In the genomic region with DNA sequence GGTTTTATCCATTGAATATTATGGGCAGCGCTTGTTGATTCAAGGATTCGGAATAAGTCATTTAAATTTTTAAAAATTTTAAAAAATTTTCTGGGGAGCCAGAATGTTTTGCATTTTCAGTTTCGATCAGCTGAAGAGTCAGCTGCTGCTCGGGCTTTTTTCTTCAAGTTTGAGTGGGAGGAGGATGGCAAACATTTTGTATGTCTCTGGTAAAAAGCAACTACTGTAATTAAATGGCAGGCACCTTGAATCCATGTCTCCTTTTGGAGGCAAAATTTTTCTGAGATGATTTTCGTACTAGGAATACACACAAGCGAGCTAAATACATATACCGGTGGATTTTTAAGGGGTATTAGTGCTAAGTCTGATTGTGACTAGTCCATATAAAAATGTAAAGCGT, we compare ENCODE assay signal across 1 cellular context.
TF ChIP-seq lines count a peak whose summit lies in the region.

No MANE protein-coding gene starts in this region.

TF ChIP-seq in H1, 55 proteins besides CTCF, POLR2A, EP300 and RAD21 (continued from another document):
- TF ChIP-seq NANOG (IDR thresholded peaks at IDR 0.05; ENCODE audit: insufficient read depth, low read depth, low read length, poor library complexity, severe bottlenecking) (no peak), CHD1 (IDR thresholded peaks at IDR 0.05; ENCODE audit: low read depth, low read length) (no peak), BACH1 (IDR thresholded peaks at IDR 0.05; ENCODE audit: low read length) (no peak), TBP (IDR thresholded peaks at IDR 0.05; ENCODE audit: low read depth, low read length) (no peak), MAFK (IDR thresholded peaks at IDR 0.05; ENCODE audit: low read depth, low read length) (no peak), KDM1A (IDR thresholded peaks at IDR 0.05; ENCODE audit: borderline replicate concordance, low read length) (no peak), SP1 (IDR thresholded peaks at IDR 0.05; ENCODE audit: low read depth, low read length) (no peak), FOSL1 (IDR thresholded peaks at IDR 0.05; ENCODE audit: insufficient read depth, low read depth, low read length) (no peak), KDM4A (IDR thresholded peaks at IDR 0.05; ENCODE audit: low read depth, low read length, severe bottlenecking) (no peak), TCF12 (IDR thresholded peaks at IDR 0.05; ENCODE audit: low read depth, low read length) (no peak), CEBPB (IDR thresholded peaks at IDR 0.05; ENCODE audit: low read depth, low read length) (no peak)
- TF ChIP-seq, protein P1, sequence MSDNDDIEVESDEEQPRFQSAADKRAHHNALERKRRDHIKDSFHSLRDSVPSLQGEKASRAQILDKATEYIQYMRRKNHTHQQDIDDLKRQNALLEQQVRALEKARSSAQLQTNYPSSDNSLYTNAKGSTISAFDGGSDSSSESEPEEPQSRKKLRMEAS (IDR thresholded peaks at IDR 0.05) = no peak
- TF ChIP-seq, protein P2, sequence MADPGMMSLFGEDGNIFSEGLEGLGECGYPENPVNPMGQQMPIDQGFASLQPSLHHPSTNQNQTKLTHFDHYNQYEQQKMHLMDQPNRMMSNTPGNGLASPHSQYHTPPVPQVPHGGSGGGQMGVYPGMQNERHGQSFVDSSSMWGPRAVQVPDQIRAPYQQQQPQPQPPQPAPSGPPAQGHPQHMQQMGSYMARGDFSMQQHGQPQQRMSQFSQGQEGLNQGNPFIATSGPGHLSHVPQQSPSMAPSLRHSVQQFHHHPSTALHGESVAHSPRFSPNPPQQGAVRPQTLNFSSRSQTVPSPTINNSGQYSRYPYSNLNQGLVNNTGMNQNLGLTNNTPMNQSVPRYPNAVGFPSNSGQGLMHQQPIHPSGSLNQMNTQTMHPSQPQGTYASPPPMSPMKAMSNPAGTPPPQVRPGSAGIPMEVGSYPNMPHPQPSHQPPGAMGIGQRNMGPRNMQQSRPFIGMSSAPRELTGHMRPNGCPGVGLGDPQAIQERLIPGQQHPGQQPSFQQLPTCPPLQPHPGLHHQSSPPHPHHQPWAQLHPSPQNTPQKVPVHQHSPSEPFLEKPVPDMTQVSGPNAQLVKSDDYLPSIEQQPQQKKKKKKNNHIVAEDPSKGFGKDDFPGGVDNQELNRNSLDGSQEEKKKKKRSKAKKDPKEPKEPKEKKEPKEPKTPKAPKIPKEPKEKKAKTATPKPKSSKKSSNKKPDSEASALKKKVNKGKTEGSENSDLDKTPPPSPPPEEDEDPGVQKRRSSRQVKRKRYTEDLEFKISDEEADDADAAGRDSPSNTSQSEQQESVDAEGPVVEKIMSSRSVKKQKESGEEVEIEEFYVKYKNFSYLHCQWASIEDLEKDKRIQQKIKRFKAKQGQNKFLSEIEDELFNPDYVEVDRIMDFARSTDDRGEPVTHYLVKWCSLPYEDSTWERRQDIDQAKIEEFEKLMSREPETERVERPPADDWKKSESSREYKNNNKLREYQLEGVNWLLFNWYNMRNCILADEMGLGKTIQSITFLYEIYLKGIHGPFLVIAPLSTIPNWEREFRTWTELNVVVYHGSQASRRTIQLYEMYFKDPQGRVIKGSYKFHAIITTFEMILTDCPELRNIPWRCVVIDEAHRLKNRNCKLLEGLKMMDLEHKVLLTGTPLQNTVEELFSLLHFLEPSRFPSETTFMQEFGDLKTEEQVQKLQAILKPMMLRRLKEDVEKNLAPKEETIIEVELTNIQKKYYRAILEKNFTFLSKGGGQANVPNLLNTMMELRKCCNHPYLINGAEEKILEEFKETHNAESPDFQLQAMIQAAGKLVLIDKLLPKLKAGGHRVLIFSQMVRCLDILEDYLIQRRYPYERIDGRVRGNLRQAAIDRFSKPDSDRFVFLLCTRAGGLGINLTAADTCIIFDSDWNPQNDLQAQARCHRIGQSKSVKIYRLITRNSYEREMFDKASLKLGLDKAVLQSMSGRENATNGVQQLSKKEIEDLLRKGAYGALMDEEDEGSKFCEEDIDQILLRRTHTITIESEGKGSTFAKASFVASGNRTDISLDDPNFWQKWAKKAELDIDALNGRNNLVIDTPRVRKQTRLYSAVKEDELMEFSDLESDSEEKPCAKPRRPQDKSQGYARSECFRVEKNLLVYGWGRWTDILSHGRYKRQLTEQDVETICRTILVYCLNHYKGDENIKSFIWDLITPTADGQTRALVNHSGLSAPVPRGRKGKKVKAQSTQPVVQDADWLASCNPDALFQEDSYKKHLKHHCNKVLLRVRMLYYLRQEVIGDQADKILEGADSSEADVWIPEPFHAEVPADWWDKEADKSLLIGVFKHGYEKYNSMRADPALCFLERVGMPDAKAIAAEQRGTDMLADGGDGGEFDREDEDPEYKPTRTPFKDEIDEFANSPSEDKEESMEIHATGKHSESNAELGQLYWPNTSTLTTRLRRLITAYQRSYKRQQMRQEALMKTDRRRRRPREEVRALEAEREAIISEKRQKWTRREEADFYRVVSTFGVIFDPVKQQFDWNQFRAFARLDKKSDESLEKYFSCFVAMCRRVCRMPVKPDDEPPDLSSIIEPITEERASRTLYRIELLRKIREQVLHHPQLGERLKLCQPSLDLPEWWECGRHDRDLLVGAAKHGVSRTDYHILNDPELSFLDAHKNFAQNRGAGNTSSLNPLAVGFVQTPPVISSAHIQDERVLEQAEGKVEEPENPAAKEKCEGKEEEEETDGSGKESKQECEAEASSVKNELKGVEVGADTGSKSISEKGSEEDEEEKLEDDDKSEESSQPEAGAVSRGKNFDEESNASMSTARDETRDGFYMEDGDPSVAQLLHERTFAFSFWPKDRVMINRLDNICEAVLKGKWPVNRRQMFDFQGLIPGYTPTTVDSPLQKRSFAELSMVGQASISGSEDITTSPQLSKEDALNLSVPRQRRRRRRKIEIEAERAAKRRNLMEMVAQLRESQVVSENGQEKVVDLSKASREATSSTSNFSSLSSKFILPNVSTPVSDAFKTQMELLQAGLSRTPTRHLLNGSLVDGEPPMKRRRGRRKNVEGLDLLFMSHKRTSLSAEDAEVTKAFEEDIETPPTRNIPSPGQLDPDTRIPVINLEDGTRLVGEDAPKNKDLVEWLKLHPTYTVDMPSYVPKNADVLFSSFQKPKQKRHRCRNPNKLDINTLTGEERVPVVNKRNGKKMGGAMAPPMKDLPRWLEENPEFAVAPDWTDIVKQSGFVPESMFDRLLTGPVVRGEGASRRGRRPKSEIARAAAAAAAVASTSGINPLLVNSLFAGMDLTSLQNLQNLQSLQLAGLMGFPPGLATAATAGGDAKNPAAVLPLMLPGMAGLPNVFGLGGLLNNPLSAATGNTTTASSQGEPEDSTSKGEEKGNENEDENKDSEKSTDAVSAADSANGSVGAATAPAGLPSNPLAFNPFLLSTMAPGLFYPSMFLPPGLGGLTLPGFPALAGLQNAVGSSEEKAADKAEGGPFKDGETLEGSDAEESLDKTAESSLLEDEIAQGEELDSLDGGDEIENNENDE (IDR thresholded peaks at IDR 0.05; ENCODE audit: insufficient replicate concordance, low read length) = no peak
